In genomic region chr9:74500584-74500924, GRCh38 we compare ENCODE assay signal across 1 cellular context.
TF ChIP-seq lines count a peak whose summit lies in the region.

No MANE protein-coding gene starts in this region.

TF ChIP-seq in HepG2, 621 proteins besides CTCF, POLR2A, EP300 and RAD21 (continued from another document):
- TF ChIP-seq ZNF614 (CRISPR knock-in tag; IDR thresholded peaks at IDR 0.05; ENCODE audit: borderline replicate concordance) (no peak), CBX5 (CRISPR knock-in tag; IDR thresholded peaks at IDR 0.05; ENCODE audit: borderline replicate concordance) (no peak), CBX1 (IDR thresholded peaks at IDR 0.05; ENCODE audit: low read depth) (no peak), ZNF3 (CRISPR knock-in tag; IDR thresholded peaks at IDR 0.05) (no peak), SOX13 (IDR thresholded peaks at IDR 0.05) (no peak), SOX13 (CRISPR knock-in tag; conservative IDR thresholded peaks at IDR 0.05 in 1 of 2, IDR thresholded peaks at IDR 0.05 in 1 of 2) (no peak), ISL2 (CRISPR knock-in tag; IDR thresholded peaks at IDR 0.05) (no peak), U2AF2 (IDR thresholded peaks at IDR 0.05; ENCODE audit: low read depth, low read length) (no peak)
